17 cellular contexts compared by ENCODE assay signal in genomic region chr1:243597383-243597782, GRCh38.
DNase-seq lines count a peak whose midpoint lies in the region; ATAC-seq, FAIRE-seq and TF ChIP-seq lines count a peak whose summit lies in the region.
"Had no signal": no experiment of that assay in that cellular context is flagged by ENCODE, and none has a peak within 500 bp of the region (broad histone marks: within the 10 kb centered on the region; RNA-seq: fewer than 3 reads in every experiment).

No MANE protein-coding gene starts in this region.

- peak; percentile 26 for DNase-seq in EH (ENCODE audit: low read depth)
- DNase-seq in astrocyte (ENCODE audit: low read depth), result peak; percentile 12
- no peak for DNase-seq in lung (ENCODE audit: low spot score)
- DNase-seq in NOMO-1 treated with DMSO at 0.1 percent for 48 hours (lab: John Stamatoyannopoulos, UW; ENCODE audit: unreplicated experiment), result no peak
- DNase-seq in dorsolateral prefrontal cortex, result no peak
- DNase-seq: activated CD4-positive, CD25-positive, alpha-beta regulatory T cell; C1 segment of cervical spinal cord; KG1; mesendoderm; NCI-H1417; NCI-H2227 treated with DMSO at 0.1 percent for 48 hours; testis had no signal

- peaks cover 23% of the 10 kb centered on the region for H3K4me1 Mint-ChIP-seq in astrocyte (ENCODE audit: low read depth, unreplicated experiment)

- H3K27ac Mint-ChIP-seq in astrocyte (ENCODE audit: unreplicated experiment), result peak overlapping the region; percentile 76

- no peaks in the 10 kb centered on the region for H3K27me3 Mint-ChIP-seq in astrocyte (ENCODE audit: low read depth, unreplicated experiment)

- H3K9ac ChIP-seq in KMS-11 (no peak overlapping the region), astrocyte (ENCODE audit: low read length) (no peak overlapping the region)

- intact Hi-C loops in dorsolateral prefrontal cortex (cut with DNase I), result no loop called here

- H3K27me3 ChIP-seq in KMS-11 (ENCODE audit: insufficient read depth, low read depth), result no peaks in the 10 kb centered on the region
- no peaks in the 10 kb centered on the region for H3K27me3 ChIP-seq in astrocyte (ENCODE audit: insufficient read depth, low read length)
- no peaks in the 10 kb centered on the region for H3K27me3 ChIP-seq in lung (ENCODE audit: control insufficient read depth, insufficient read depth)
- no peaks in the 10 kb centered on the region for H3K27me3 ChIP-seq in dorsolateral prefrontal cortex
- H3K27me3 ChIP-seq: right atrium auricular region, testis had no signal

- H3K79me2 ChIP-seq in KMS-11 (ENCODE audit: insufficient read depth, low read depth), result no peaks in the 10 kb centered on the region
- H3K79me2 ChIP-seq in astrocyte (ENCODE audit: insufficient read depth, low read length), result no peaks in the 10 kb centered on the region

- H3K9me3 ChIP-seq in astrocyte (ENCODE audit: insufficient read depth, low read depth, low read length) (peaks cover 3% of the 10 kb centered on the region), lung (ENCODE audit: control insufficient read depth in 2 of 2, insufficient read depth in 1 of 2, low read length in 1 of 2) (peaks cover 0 to 3% of the 10 kb centered on the region in 2 donors)
- H3K9me3 ChIP-seq: testis had no signal

- H3K36me3 ChIP-seq in KMS-11 (ENCODE audit: insufficient read depth) (no peaks in the 10 kb centered on the region), astrocyte (ENCODE audit: insufficient read depth, low read length) (no peaks in the 10 kb centered on the region), lung (ENCODE audit: control insufficient read depth in 2 of 2, insufficient read depth in 2 of 2, low read length in 2 of 2) (peaks cover 0 to 3% of the 10 kb centered on the region in 2 donors)
- H3K36me3 ChIP-seq: right atrium auricular region had no signal

- no peak for FAIRE-seq in astrocyte (lab: Jason Lieb, UNC)

- H3K36me3 Mint-ChIP-seq in astrocyte (ENCODE audit: low read depth, unreplicated experiment), result peaks cover 5% of the 10 kb centered on the region

- peak overlapping the region; percentile 80 for H3K27ac ChIP-seq in KMS-11
- peak overlapping the region; percentile 39 for H3K27ac ChIP-seq in astrocyte (ENCODE audit: low read depth, low read length)
- no peak overlapping the region for H3K27ac ChIP-seq in lung (ENCODE audit: low read depth in 1 of 2, low read length in 1 of 2)
- no peak overlapping the region for H3K27ac ChIP-seq in dorsolateral prefrontal cortex
- H3K27ac ChIP-seq: right atrium auricular region, SK-N-MC, testis had no signal

- H3K4me3 Mint-ChIP-seq in astrocyte (ENCODE audit: unreplicated experiment), result no peak overlapping the region

- peaks cover 4% of the 10 kb centered on the region for H3K9me3 Mint-ChIP-seq in astrocyte (ENCODE audit: unreplicated experiment)

- H3K4me3 ChIP-seq in KMS-11 (IDR thresholded peaks at IDR 0.05; ENCODE audit: insufficient read depth, low read depth, low read length) (no peak overlapping the region), astrocyte (ENCODE audit: insufficient read depth, low read depth, low read length) (no peak overlapping the region), lung (no peak overlapping the region), dorsolateral prefrontal cortex (no peak overlapping the region)
- H3K4me3 ChIP-seq: right atrium auricular region, SK-N-MC, testis had no signal

- H4K20me1 ChIP-seq in KMS-11 (ENCODE audit: insufficient read depth) (no peaks in the 10 kb centered on the region), astrocyte (ENCODE audit: insufficient read depth, low read length) (no peaks in the 10 kb centered on the region)

- H3K4me2 ChIP-seq in KMS-11, result peak overlapping the region; percentile 68
- H3K4me2 ChIP-seq in astrocyte (ENCODE audit: low read length), result no peak overlapping the region

- peak; percentile 9 for ATAC-seq in lung (ENCODE audit: insufficient read depth, low FRiP score)
- ATAC-seq in GM21447 (IDR thresholded peaks at IDR 0.05; ENCODE audit: unreplicated experiment), result no peak
- ATAC-seq in GM19452 (IDR thresholded peaks at IDR 0.05; ENCODE audit: unreplicated experiment), result no peak

- H3K4me1 ChIP-seq in KMS-11 (ENCODE audit: low read depth, poor library complexity, severe bottlenecking) (peaks cover 61% of the 10 kb centered on the region), astrocyte (ENCODE audit: insufficient read depth, low read length) (peaks cover 24% of the 10 kb centered on the region), lung (ENCODE audit: control insufficient read depth in 2 of 2, insufficient read depth in 2 of 2, low read length in 2 of 2) (no peaks in the 10 kb centered on the region)
- H3K4me1 ChIP-seq: right atrium auricular region, testis had no signal

- TF ChIP-seq CTCF in KMS-11 (conservative IDR thresholded peaks at IDR 0.05; ENCODE audit: low read depth, low read length) (no peak), astrocyte (IDR thresholded peaks at IDR 0.05; ENCODE audit: insufficient read depth, low read depth, low read length) (no peak), lung (IDR thresholded peaks at IDR 0.05; ENCODE audit: control extremely low read depth, extremely low read depth) (no peak), dorsolateral prefrontal cortex (IDR thresholded peaks at IDR 0.05 in 54 of 56, conservative IDR thresholded peaks at IDR 0.05 in 2 of 56; ENCODE audit: low read depth in 1 of 56, partially characterized antibody in 56 of 56) (no peak)

- no peak overlapping the region for H2AFZ ChIP-seq in KMS-11 (ENCODE audit: low read depth)
- no peak overlapping the region for H2AFZ ChIP-seq in astrocyte (ENCODE audit: low read depth, low read length)

- 66 to 90% methylated on average over 3 of the region's 3 CpGs for WGBS in lung, 2 donors

Comparison
In these comparisons a context has a peak if more than half of its experiments do, and no peak if none do; other contexts are left out.
1. DNase-seq: peak in EH (single experiment) and astrocyte (single experiment); none in lung (single experiment), NOMO-1 treated with DMSO at 0.1 percent for 48 hours (single experiment) and dorsolateral prefrontal cortex (0 of 10).
2. H3K27ac ChIP-seq: peak in KMS-11 (single experiment) and astrocyte (single experiment); none in lung (0 of 2) and dorsolateral prefrontal cortex (0 of 59).